In the genomic region with DNA sequence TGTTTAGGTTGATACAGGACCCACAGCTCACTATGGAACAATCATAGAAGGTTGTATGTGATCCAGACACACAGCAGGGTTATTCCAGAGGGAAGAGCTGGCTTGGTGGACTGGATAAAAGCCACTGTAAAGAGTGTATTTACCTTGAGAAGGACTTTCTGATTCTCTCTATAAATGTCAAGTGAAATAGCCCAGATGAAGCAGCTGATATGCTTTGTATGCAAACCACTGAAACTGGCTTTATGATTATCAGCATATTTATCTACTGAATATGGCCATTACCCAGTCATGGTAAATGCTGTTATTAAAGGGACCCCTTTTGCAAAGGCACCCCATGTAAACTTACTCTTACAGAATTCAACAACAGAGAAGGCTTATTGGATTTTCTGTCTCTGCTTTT, we compare ENCODE assay signal across 33 cellular contexts. TPM values are rescaled to one million over a fixed set of nuclear protein-coding genes. Genes with fewer than 3 reads are reported as not detected.
"Had no signal": no experiment of that assay in that cellular context is flagged by ENCODE, and none has a peak within 500 bp of the region (broad histone marks: within the 10 kb centered on the region; RNA-seq: fewer than 3 reads in every experiment).

No MANE protein-coding gene starts in this region.

- H3K27me3 ChIP-seq: body of pancreas, esophagus muscularis mucosa, gastrocnemius medialis, heart left ventricle had no signal

- H3K4me1 ChIP-seq: body of pancreas, esophagus muscularis mucosa, foreskin keratinocyte, gastrocnemius medialis, heart left ventricle had no signal

- ATAC-seq: activated CD4-positive, CD25-positive, alpha-beta regulatory T cell treated with anti-CD3 and anti-CD28 coated beads, Interleukin-2, amount 50 U/mL, for 24 hours; activated CD8-positive, alpha-beta T cell treated with anti-CD3 and anti-CD28 coated beads for 36 hours; activated T-cell treated with anti-CD3 and anti-CD28 coated beads, Interleukin-2, amount 50 U/mL, for 4 hours; activated T-helper 17 cell treated with anti-CD3 and anti-CD28 coated beads, Interleukin-2, amount 50 U/mL, for 72 hours; body of pancreas; effector memory CD8-positive, alpha-beta T cell; foreskin keratinocyte; gastrocnemius medialis; heart left ventricle; T-helper 17 cell had no signal

- H3K36me3 Mint-ChIP-seq: activated naive CD8-positive, alpha-beta T cell had no signal

- H3K27me3 Mint-ChIP-seq: activated B cell treated with CpG ODN at 0.5 μM for 24 hours; activated CD8-positive, alpha-beta T cell treated with anti-CD3 and anti-CD28 coated beads for 36 hours; activated naive CD8-positive, alpha-beta T cell; activated T-helper 17 cell treated with anti-CD3 and anti-CD28 coated beads, Interleukin-2, amount 50 U/mL, for 72 hours had no signal

- H3K27ac Mint-ChIP-seq: activated B cell treated with CpG ODN at 0.5 μM for 24 hours; activated CD8-positive, alpha-beta T cell treated with anti-CD3 and anti-CD28 coated beads for 36 hours; activated naive CD8-positive, alpha-beta T cell; activated T-helper 17 cell treated with anti-CD3 and anti-CD28 coated beads, Interleukin-2, amount 50 U/mL, for 72 hours; effector memory CD8-positive, alpha-beta T cell; T-helper 17 cell; T-helper 2 cell treated with Interferon-gamma antibody and Interleukin-4, amounts not matched to agents 5 μg/mL and 100 μg/mL, for 36 hours had no signal

- H3K4me3 ChIP-seq: body of pancreas, esophagus muscularis mucosa, gastrocnemius medialis, heart left ventricle had no signal

- H3K4me1 Mint-ChIP-seq: activated B cell treated with CpG ODN at 0.5 μM for 24 hours; activated T-helper 17 cell treated with anti-CD3 and anti-CD28 coated beads, Interleukin-2, amount 50 U/mL, for 72 hours; T-helper 17 cell had no signal

- FAIRE-seq: colon had no signal

- H3K9me3 Mint-ChIP-seq: activated B cell treated with CpG ODN at 0.5 μM for 24 hours; activated CD8-positive, alpha-beta T cell treated with anti-CD3 and anti-CD28 coated beads for 36 hours; activated T-cell treated with anti-CD3 and anti-CD28 coated beads, Interleukin-2, amount 50 U/mL, for 4 hours; activated T-helper 17 cell treated with anti-CD3 and anti-CD28 coated beads, Interleukin-2, amount 50 U/mL, for 72 hours; effector memory CD8-positive, alpha-beta T cell; T-helper 2 cell treated with Interferon-gamma antibody and Interleukin-4, amounts not matched to agents 5 μg/mL and 100 μg/mL, for 36 hours had no signal

- H3K36me3 ChIP-seq: gastrocnemius medialis, WERI-Rb-1 had no signal

- DNase-seq: activated B cell treated with CpG ODN at 0.5 μM for 24 hours; activated CD4-positive, alpha-beta T cell treated with anti-CD3 and anti-CD28 coated beads for 48 hours; activated CD4-positive, alpha-beta T cell treated with anti-CD3 and anti-CD28 coated beads, Interleukin-2, amount 50 U/mL, for 1 hour; activated CD4-positive, alpha-beta T cell treated with anti-CD3 and anti-CD28 coated beads, Interleukin-2, amount 50 U/mL, for 48 hours; activated CD8-positive, alpha-beta memory T cell treated with anti-CD3 and anti-CD28 coated beads for 24 hours; activated CD8-positive, alpha-beta T cell treated with anti-CD3 and anti-CD28 coated beads for 36 hours; activated effector memory CD4-positive, alpha-beta T cell treated with Interleukin-2 at 50 U/mL for 16 hours; activated gamma-delta T cell treated with Interleukin-2 at 50 U/mL for 16 hours; activated naive CD4-positive, alpha-beta T cell treated with anti-CD3 and anti-CD28 coated beads, Interleukin-2, amount 50 U/mL, for 16 hours; activated naive CD4-positive, alpha-beta T cell treated with Interleukin-2 at 50 U/mL for 16 hours; activated T-cell treated with anti-CD3 and anti-CD28 coated beads, Interleukin-2, amount 50 U/mL, for 4 hours; amniotic stem cell; anterior cingulate cortex; body of pancreas; caudate nucleus; cortex of kidney; dermis blood vessel endothelial cell; effector CD4-positive, alpha-beta T cell; effector memory CD8-positive, alpha-beta T cell; erythroblast; foreskin keratinocyte; gastrocnemius medialis; glutamatergic neuron; heart left ventricle; T-helper 17 cell; T1000; WERI-Rb-1 had no signal

- H3K9me3 ChIP-seq: body of pancreas, esophagus muscularis mucosa, gastrocnemius medialis, heart left ventricle had no signal

- H3K27ac ChIP-seq: body of pancreas, esophagus muscularis mucosa, foreskin keratinocyte, gastrocnemius medialis, WERI-Rb-1 had no signal

- H3K4me3 Mint-ChIP-seq: activated B cell treated with CpG ODN at 0.5 μM for 24 hours; activated CD8-positive, alpha-beta T cell treated with anti-CD3 and anti-CD28 coated beads for 36 hours; activated naive CD8-positive, alpha-beta T cell; activated T-cell treated with anti-CD3 and anti-CD28 coated beads, Interleukin-2, amount 50 U/mL, for 4 hours; activated T-helper 17 cell treated with anti-CD3 and anti-CD28 coated beads, Interleukin-2, amount 50 U/mL, for 72 hours; effector memory CD8-positive, alpha-beta T cell; T-helper 17 cell; T-helper 2 cell treated with Interferon-gamma antibody and Interleukin-4, amounts not matched to agents 5 μg/mL and 100 μg/mL, for 36 hours had no signal

RNA-seq across cellular contexts. Expression of gene C3orf80, which starts 28.1 kb away (rescaled TPM):
- total RNA-seq: activated B cell treated with CpG ODN at 0.5 μM for 24 hours, dermis blood vessel endothelial cell, foreskin keratinocyte, T-helper 17 cell had no signal
- polyA plus RNA-seq: foreskin keratinocyte had no signal
